ENCODE assay signal across 8 cellular contexts in the genomic region with DNA sequence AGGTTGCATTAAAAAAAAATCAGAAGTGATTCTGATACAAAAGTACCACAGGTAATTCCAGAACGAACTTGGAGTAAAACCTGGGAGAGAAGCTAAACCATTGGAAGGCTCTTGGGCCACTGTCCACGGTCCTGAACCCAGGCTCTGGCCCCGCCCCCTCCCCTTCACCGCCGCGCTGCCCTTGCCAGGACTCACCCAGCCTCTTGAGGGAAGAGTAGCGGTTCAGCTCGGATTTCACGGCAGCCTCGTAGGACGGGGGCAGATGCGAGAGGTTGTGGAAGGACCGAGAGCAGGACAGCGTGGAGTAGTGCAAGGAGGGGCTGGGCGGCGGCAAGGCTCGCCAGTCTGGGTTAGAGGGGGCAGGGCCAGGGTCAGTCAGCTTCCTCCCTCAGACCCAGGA. TPM values are rescaled to one million over a fixed set of nuclear protein-coding genes. Genes with fewer than 3 reads are reported as not detected.
DNase-seq lines count a peak whose midpoint lies in the region; ATAC-seq, FAIRE-seq and TF ChIP-seq lines count a peak whose summit lies in the region.

No MANE protein-coding gene starts in this region.

- no peak overlapping the region for H3K4me2 ChIP-seq in endothelial cell of umbilical vein (ENCODE audit: insufficient read depth, low read length)
- H3K4me2 ChIP-seq in trophoblast cell (ENCODE audit: low read length), result no peak overlapping the region

- H3K79me1 ChIP-seq in trophoblast cell (ENCODE audit: low read length), result no peaks in the 10 kb centered on the region

- H3K18ac ChIP-seq in trophoblast cell (ENCODE audit: low read length), result no peak overlapping the region

- H3K4me3 ChIP-seq in endothelial cell of umbilical vein (replicated peaks in 1 of 3; ENCODE audit: insufficient read depth in 1 of 3, low read depth in 1 of 3, low read length in 3 of 3) (no peak overlapping the region), trophoblast cell (ENCODE audit: low read depth, low read length) (no peak overlapping the region)

- no peaks in the 10 kb centered on the region for H3K79me2 ChIP-seq in endothelial cell of umbilical vein (ENCODE audit: control insufficient read depth, insufficient read depth, low read length)
- H3K79me2 ChIP-seq in trophoblast cell (ENCODE audit: control insufficient read depth, insufficient read depth, low read length, poor library complexity), result no peaks in the 10 kb centered on the region

- H3K23ac ChIP-seq in trophoblast cell (ENCODE audit: low read length), result no peak overlapping the region

- no peak overlapping the region for H3K14ac ChIP-seq in trophoblast cell (ENCODE audit: low read length)

- H3K36me3 ChIP-seq in endothelial cell of umbilical vein (ENCODE audit: control insufficient read depth in 2 of 2, extremely low read depth in 1 of 2, insufficient read depth in 2 of 2, low read length in 2 of 2) (no peaks in the 10 kb centered on the region), trophoblast cell (ENCODE audit: control insufficient read depth in 1 of 2, insufficient read depth in 2 of 2, low read length in 2 of 2) (no peaks in the 10 kb centered on the region)

- H3K27ac Mint-ChIP-seq in activated CD4-positive, alpha-beta T cell treated with anti-CD3 and anti-CD28 coated beads, Interleukin-2, amount 10 ng/mL, durations not matched to agents 24 days and 14 days, result no peak overlapping the region
- no peak overlapping the region for H3K27ac Mint-ChIP-seq in activated CD4-positive, alpha-beta T cell treated with anti-CD3 and anti-CD28 coated beads, Interleukin-2, amount 10 ng/mL, durations not matched to agents 7 days and 5 days

- H3K9me3 Mint-ChIP-seq in activated CD4-positive, alpha-beta T cell treated with anti-CD3 and anti-CD28 coated beads, Interleukin-2, amount 10 ng/mL, durations not matched to agents 24 days and 14 days, result no peaks in the 10 kb centered on the region
- H3K9me3 Mint-ChIP-seq in activated CD4-positive, alpha-beta T cell treated with anti-CD3 and anti-CD28 coated beads, Interleukin-2, amount 10 ng/mL, durations not matched to agents 7 days and 5 days, result no peaks in the 10 kb centered on the region

- CTCF ChIA-PET in activated CD4-positive, alpha-beta T cell treated with anti-CD3 and anti-CD28 coated beads, Interleukin-2, amount 10 ng/mL, durations not matched to agents 7 days and 5 days (lab: Charles Lee), result interaction anchor here (0.6 kb wide), 1 partner anchor 58 kb away, joined by 3 read pairs; no protein-coding TSS in a partner anchor
- CTCF ChIA-PET in endothelial cell of umbilical vein (lab: Charles Lee), result interaction anchor here (0.6 to 1.5 kb wide), 13 partner anchors 9 to 296 kb away, joined by 3 to 13 read pairs (median 3); a partner anchor contains a TSS

- H3K27me3 Mint-ChIP-seq in activated CD4-positive, alpha-beta T cell treated with anti-CD3 and anti-CD28 coated beads, Interleukin-2, amount 10 ng/mL, durations not matched to agents 24 days and 14 days, result peaks cover 44% of the 10 kb centered on the region
- H3K27me3 Mint-ChIP-seq in activated CD4-positive, alpha-beta T cell treated with anti-CD3 and anti-CD28 coated beads, Interleukin-2, amount 10 ng/mL, durations not matched to agents 7 days and 5 days, result peaks cover 50% of the 10 kb centered on the region

- no peaks in the 10 kb centered on the region for H4K20me1 ChIP-seq in endothelial cell of umbilical vein (replicated peaks; ENCODE audit: control insufficient read depth, extremely low read depth, insufficient read depth, low read length)

- H3K9ac ChIP-seq in endothelial cell of umbilical vein (replicated peaks; ENCODE audit: extremely low read depth, insufficient read depth, low read length), result no peak overlapping the region
- H3K9ac ChIP-seq in trophoblast cell (ENCODE audit: low read length), result no peak overlapping the region

- H3K27me3 ChIP-seq in endothelial cell of umbilical vein (ENCODE audit: control insufficient read depth in 2 of 2, insufficient read depth in 2 of 2, low read length in 2 of 2) (peaks cover 23 to 27% of the 10 kb centered on the region in 2 experiments), trophoblast cell (ENCODE audit: insufficient read depth, low read length) (peaks cover 32% of the 10 kb centered on the region)

- no peak overlapping the region for H3K4me3 Mint-ChIP-seq in activated CD4-positive, alpha-beta T cell treated with anti-CD3 and anti-CD28 coated beads, Interleukin-2, amount 10 ng/mL, durations not matched to agents 24 days and 14 days
- no peak overlapping the region for H3K4me3 Mint-ChIP-seq in activated CD4-positive, alpha-beta T cell treated with anti-CD3 and anti-CD28 coated beads, Interleukin-2, amount 10 ng/mL, durations not matched to agents 7 days and 5 days

- H2AFZ ChIP-seq in endothelial cell of umbilical vein (ENCODE audit: low read depth, low read length) (no peak overlapping the region), trophoblast cell (ENCODE audit: insufficient read depth, low read length, poor library complexity) (no peak overlapping the region)

- H3K4me1 Mint-ChIP-seq in activated CD4-positive, alpha-beta T cell treated with anti-CD3 and anti-CD28 coated beads, Interleukin-2, amount 10 ng/mL, durations not matched to agents 24 days and 14 days, result peaks cover 11% of the 10 kb centered on the region
- H3K4me1 Mint-ChIP-seq in activated CD4-positive, alpha-beta T cell treated with anti-CD3 and anti-CD28 coated beads, Interleukin-2, amount 10 ng/mL, durations not matched to agents 7 days and 5 days, result peaks cover 15% of the 10 kb centered on the region

- H3K4me1 ChIP-seq in endothelial cell of umbilical vein (ENCODE audit: control insufficient read depth, extremely low read depth, insufficient read depth, low read length) (no peaks in the 10 kb centered on the region), trophoblast cell (ENCODE audit: control insufficient read depth in 1 of 2, insufficient read depth in 2 of 2, low read length in 2 of 2) (no peaks in the 10 kb centered on the region)

- FAIRE-seq in endothelial cell of umbilical vein (lab: Jason Lieb, UNC), result peak; percentile 38

- WGBS in trophoblast cell (ENCODE audit: extremely low coverage, insufficient coverage, insufficient read length), result no CpG with 5 or more reads among the region's 17 CpGs

- TF ChIP-seq CTCF in endothelial cell of umbilical vein (IDR thresholded peaks at IDR 0.05; ENCODE audit: extremely low read depth in 1 of 2, insufficient read depth in 1 of 2, low read depth in 1 of 2, low read length in 2 of 2), result no peak

- H2BK12ac ChIP-seq in trophoblast cell (ENCODE audit: low read length), result no peak overlapping the region

- no peaks in the 10 kb centered on the region for H3K9me1 ChIP-seq in endothelial cell of umbilical vein (replicated peaks; ENCODE audit: control insufficient read depth, extremely low read depth, insufficient read depth, low read length)

- no peaks in the 10 kb centered on the region for H3K9me3 ChIP-seq in endothelial cell of umbilical vein (replicated peaks; ENCODE audit: control insufficient read depth, insufficient read depth, low read length)
- H3K9me3 ChIP-seq in trophoblast cell (ENCODE audit: insufficient read depth, low read depth, low read length), result peaks cover 24% of the 10 kb centered on the region

- no peak overlapping the region for H4K91ac ChIP-seq in trophoblast cell (ENCODE audit: low read depth, low read length)

- H4K12ac ChIP-seq in trophoblast cell (ENCODE audit: low read depth, low read length), result no peak overlapping the region

- H2BK5ac ChIP-seq in trophoblast cell (ENCODE audit: low read depth, low read length, poor library complexity), result no peak overlapping the region

- intact Hi-C loops in activated CD4-positive, alpha-beta T cell treated with anti-CD3 and anti-CD28 coated beads, Interleukin-2, amount 10 ng/mL, durations not matched to agents 24 days and 14 days (cut with micrococcal nuclease), result no loop called here
- intact Hi-C loops in endothelial cell of umbilical vein (cut with micrococcal nuclease), result no loop called here

- H2BK120ac ChIP-seq in trophoblast cell (ENCODE audit: insufficient read depth, low read length, poor library complexity), result no peak overlapping the region

- peaks cover 2% of the 10 kb centered on the region for H3K36me3 Mint-ChIP-seq in activated CD4-positive, alpha-beta T cell treated with anti-CD3 and anti-CD28 coated beads, Interleukin-2, amount 10 ng/mL, durations not matched to agents 24 days and 14 days (ENCODE audit: low read depth)
- no peaks in the 10 kb centered on the region for H3K36me3 Mint-ChIP-seq in activated CD4-positive, alpha-beta T cell treated with anti-CD3 and anti-CD28 coated beads, Interleukin-2, amount 10 ng/mL, durations not matched to agents 7 days and 5 days (ENCODE audit: low read depth)

- dilution Hi-C loops in endothelial cell of umbilical vein (cut with MboI; ENCODE audit: extremely low pct_ligation_motif_present, low sequenced_read_pairs), result no loop called here

- no peak overlapping the region for H2AK5ac ChIP-seq in trophoblast cell (ENCODE audit: low read length)

- BruUV-seq in endothelial cell of umbilical vein (replicated peaks; lab: Mats Ljungman, UMichigan), result no TSS peak

- H3K27ac ChIP-seq in endothelial cell of umbilical vein (ENCODE audit: insufficient read depth, low read depth, low read length) (no peak overlapping the region), trophoblast cell (ENCODE audit: low read depth, low read length) (no peak overlapping the region)

- no peak for TF ChIP-seq POLR2A in endothelial cell of umbilical vein (IDR thresholded peaks at IDR 0.05; ENCODE audit: low read depth, low read length)

- H4K8ac ChIP-seq in trophoblast cell (ENCODE audit: low read depth, low read length), result no peak overlapping the region

- peak; percentile 77 for DNase-seq in activated CD4-positive, alpha-beta T cell treated with anti-CD3 and anti-CD28 coated beads, Interleukin-2, amount 10 ng/mL, durations not matched to agents 24 days and 14 days
- DNase-seq in activated CD4-positive, alpha-beta T cell treated with anti-CD3 and anti-CD28 coated beads, Interleukin-2, amount 10 ng/mL, durations not matched to agents 7 days and 5 days, result no peak
- DNase-seq in OCI-M2 (lab: John Stamatoyannopoulos, UW; ENCODE audit: unreplicated experiment) (peak; percentile 44), endothelial cell of umbilical vein (ENCODE audit: low read depth, low spot score) (peak; percentile 55), trophoblast cell (peak; percentile 67 to 76), NCI-H1930 (lab: John Stamatoyannopoulos, UW) (no peak), putamen (ENCODE audit: low spot score) (no peak)

- H3K4ac ChIP-seq in trophoblast cell (ENCODE audit: low read depth, low read length), result no peak overlapping the region

- POLR2A ChIA-PET in activated CD4-positive, alpha-beta T cell treated with anti-CD3 and anti-CD28 coated beads, Interleukin-2, amount 10 ng/mL, durations not matched to agents 7 days and 5 days (lab: Charles Lee), result interaction anchor here (0.6 kb wide), 1 partner anchor 182 kb away, joined by 3 read pairs; no protein-coding TSS in a partner anchor
- POLR2A ChIA-PET in endothelial cell of umbilical vein (lab: Charles Lee), result interaction anchor here (1.0 kb wide), 1 partner anchor 30 kb away, joined by 3 read pairs; no protein-coding TSS in a partner anchor

- no peak for ATAC-seq in GM21447 (IDR thresholded peaks at IDR 0.05; ENCODE audit: unreplicated experiment)

RNA-seq across cellular contexts. Expression of a gene that starts 5.7 kb away (rescaled TPM):
- total RNA-seq in activated CD4-positive, alpha-beta T cell treated with anti-CD3 and anti-CD28 coated beads, Interleukin-2, amount 10 ng/mL, durations not matched to agents 24 days and 14 days, result not detected in 2 replicates
- not detected for total RNA-seq in activated CD4-positive, alpha-beta T cell treated with anti-CD3 and anti-CD28 coated beads, Interleukin-2, amount 10 ng/mL, durations not matched to agents 7 days and 5 days
- total RNA-seq in endothelial cell of umbilical vein, result not detected in 2 replicates
- not detected in 2 replicates for polyA plus RNA-seq in endothelial cell of umbilical vein
- not detected in 2 replicates for polyA plus RNA-seq in endothelial cell of umbilical vein (2011; cell fraction: cytosol; rRNA removed)
- not detected in 2 replicates for polyA plus RNA-seq in endothelial cell of umbilical vein (2011; cell fraction: nucleus; rRNA removed)
- not detected in 2 replicates for polyA plus RNA-seq in endothelial cell of umbilical vein (2012)
- not detected in 2 replicates for polyA minus RNA-seq in endothelial cell of umbilical vein
- polyA minus RNA-seq in endothelial cell of umbilical vein (2011; cell fraction: cytosol; rRNA and poly(A)+ RNA removed), result not detected
- polyA minus RNA-seq in endothelial cell of umbilical vein (2011; cell fraction: nucleus; rRNA and poly(A)+ RNA removed), result not detected in 2 replicates
- not detected in 2 replicates for polyA plus RNA-seq in trophoblast cell (2013)

RNA-seq across cellular contexts. Expression of a gene that starts 24.0 kb away (rescaled TPM):
- 34.2 and 35.2 TPM in 2 replicates for total RNA-seq in activated CD4-positive, alpha-beta T cell treated with anti-CD3 and anti-CD28 coated beads, Interleukin-2, amount 10 ng/mL, durations not matched to agents 24 days and 14 days
- 10 to 100 TPM; 18.9 to 20.7 TPM for total RNA-seq in activated CD4-positive, alpha-beta T cell treated with anti-CD3 and anti-CD28 coated beads, Interleukin-2, amount 10 ng/mL, durations not matched to agents 7 days and 5 days
- 43.6 and 49.3 TPM in 2 replicates for total RNA-seq in endothelial cell of umbilical vein
- 68.7 and 96.5 TPM in 2 replicates for polyA plus RNA-seq in endothelial cell of umbilical vein
- polyA plus RNA-seq in endothelial cell of umbilical vein (2011; cell fraction: cytosol; rRNA removed), result 43.0 and 66.5 TPM in 2 replicates
- polyA plus RNA-seq in endothelial cell of umbilical vein (2011; cell fraction: nucleus; rRNA removed), result 23.3 and 27.6 TPM in 2 replicates
- polyA plus RNA-seq in endothelial cell of umbilical vein (2012), result 40.5 and 54.2 TPM in 2 replicates
- 17.6 and 18.8 TPM in 2 replicates for polyA minus RNA-seq in endothelial cell of umbilical vein
- polyA minus RNA-seq in endothelial cell of umbilical vein (2011; cell fraction: cytosol; rRNA and poly(A)+ RNA removed), result 30.3 TPM
- polyA minus RNA-seq in endothelial cell of umbilical vein (2011; cell fraction: nucleus; rRNA and poly(A)+ RNA removed), result 11.2 and 16.2 TPM in 2 replicates
- 20.4 and 20.9 TPM in 2 replicates for polyA plus RNA-seq in trophoblast cell (2013)

RNA-seq across cellular contexts. Expression of a gene that starts 27.1 kb away (rescaled TPM):
- total RNA-seq in activated CD4-positive, alpha-beta T cell treated with anti-CD3 and anti-CD28 coated beads, Interleukin-2, amount 10 ng/mL, durations not matched to agents 24 days and 14 days, result not detected in 2 replicates
- total RNA-seq in activated CD4-positive, alpha-beta T cell treated with anti-CD3 and anti-CD28 coated beads, Interleukin-2, amount 10 ng/mL, durations not matched to agents 7 days and 5 days, result not detected
- total RNA-seq in endothelial cell of umbilical vein, result not detected in 2 replicates
- not detected in 2 replicates for polyA plus RNA-seq in endothelial cell of umbilical vein
- polyA plus RNA-seq in endothelial cell of umbilical vein (2011; cell fraction: cytosol; rRNA removed), result not detected in 2 replicates
- not detected in 2 replicates for polyA plus RNA-seq in endothelial cell of umbilical vein (2011; cell fraction: nucleus; rRNA removed)
- polyA plus RNA-seq in endothelial cell of umbilical vein (2012), result not detected in 2 replicates
- not detected in 2 replicates for polyA minus RNA-seq in endothelial cell of umbilical vein
- polyA minus RNA-seq in endothelial cell of umbilical vein (2011; cell fraction: cytosol; rRNA and poly(A)+ RNA removed), result not detected
- not detected in 2 replicates for polyA minus RNA-seq in endothelial cell of umbilical vein (2011; cell fraction: nucleus; rRNA and poly(A)+ RNA removed)
- not detected in 2 replicates for polyA plus RNA-seq in trophoblast cell (2013)

RNA-seq across cellular contexts. Expression of a gene that starts 29.8 kb away (rescaled TPM):
- total RNA-seq in activated CD4-positive, alpha-beta T cell treated with anti-CD3 and anti-CD28 coated beads, Interleukin-2, amount 10 ng/mL, durations not matched to agents 24 days and 14 days, result 227 and 248 TPM in 2 replicates
- total RNA-seq in activated CD4-positive, alpha-beta T cell treated with anti-CD3 and anti-CD28 coated beads, Interleukin-2, amount 10 ng/mL, durations not matched to agents 7 days and 5 days, result 100 to 1,000 TPM; 238 to 255 TPM
- total RNA-seq in endothelial cell of umbilical vein, result 244 and 257 TPM in 2 replicates
- polyA plus RNA-seq in endothelial cell of umbilical vein, result 176 and 183 TPM in 2 replicates
- polyA plus RNA-seq in endothelial cell of umbilical vein (2011; cell fraction: cytosol; rRNA removed), result 229 and 241 TPM in 2 replicates
- 60.3 and 79.3 TPM in 2 replicates for polyA plus RNA-seq in endothelial cell of umbilical vein (2011; cell fraction: nucleus; rRNA removed)
- polyA plus RNA-seq in endothelial cell of umbilical vein (2012), result 69.9 and 111 TPM in 2 replicates
- polyA minus RNA-seq in endothelial cell of umbilical vein, result 50.8 and 52.2 TPM in 2 replicates
- polyA minus RNA-seq in endothelial cell of umbilical vein (2011; cell fraction: cytosol; rRNA and poly(A)+ RNA removed), result 321 TPM
- 11.8 and 16.4 TPM in 2 replicates for polyA minus RNA-seq in endothelial cell of umbilical vein (2011; cell fraction: nucleus; rRNA and poly(A)+ RNA removed)
- 90.9 and 103 TPM in 2 replicates for polyA plus RNA-seq in trophoblast cell (2013)

RNA-seq across cellular contexts. Expression of a gene that starts 39.0 kb away (rescaled TPM):
- total RNA-seq in activated CD4-positive, alpha-beta T cell treated with anti-CD3 and anti-CD28 coated beads, Interleukin-2, amount 10 ng/mL, durations not matched to agents 24 days and 14 days, result 8.8 and 10.0 TPM in 2 replicates
- 1 to 10 TPM; 7.3 to 9.7 TPM for total RNA-seq in activated CD4-positive, alpha-beta T cell treated with anti-CD3 and anti-CD28 coated beads, Interleukin-2, amount 10 ng/mL, durations not matched to agents 7 days and 5 days
- total RNA-seq in endothelial cell of umbilical vein, result 9.0 and 10.4 TPM in 2 replicates
- polyA plus RNA-seq in endothelial cell of umbilical vein, result 2.0 and 2.5 TPM in 2 replicates
- polyA plus RNA-seq in endothelial cell of umbilical vein (2011; cell fraction: cytosol; rRNA removed), result 1.3 and 2.1 TPM in 2 replicates
- polyA plus RNA-seq in endothelial cell of umbilical vein (2011; cell fraction: nucleus; rRNA removed), result 1.9 and 2.0 TPM in 2 replicates
- polyA plus RNA-seq in endothelial cell of umbilical vein (2012), result 2.6 and 5.6 TPM in 2 replicates
- 0.76 and 1.2 TPM in 2 replicates for polyA minus RNA-seq in endothelial cell of umbilical vein
- 6.6 TPM for polyA minus RNA-seq in endothelial cell of umbilical vein (2011; cell fraction: cytosol; rRNA and poly(A)+ RNA removed)
- 1.5 and 4.2 TPM in 2 replicates for polyA minus RNA-seq in endothelial cell of umbilical vein (2011; cell fraction: nucleus; rRNA and poly(A)+ RNA removed)
- 12.6 and 14.5 TPM in 2 replicates for polyA plus RNA-seq in trophoblast cell (2013)

Comparison
In these comparisons a context has a peak if more than half of its experiments do, and no peak if none do; other contexts are left out.
1. DNase-seq: peak in activated CD4-positive, alpha-beta T cell treated with anti-CD3 and anti-CD28 coated beads, Interleukin-2, amount 10 ng/mL, durations not matched to agents 24 days and 14 days (single experiment), OCI-M2 (single experiment), endothelial cell of umbilical vein (single experiment) and trophoblast cell (2 of 2); none in activated CD4-positive, alpha-beta T cell treated with anti-CD3 and anti-CD28 coated beads, Interleukin-2, amount 10 ng/mL, durations not matched to agents 7 days and 5 days (single experiment), NCI-H1930 (0 of 2) and putamen (single experiment).